ENCODE assay signal across 8 cellular contexts in the genomic region with DNA sequence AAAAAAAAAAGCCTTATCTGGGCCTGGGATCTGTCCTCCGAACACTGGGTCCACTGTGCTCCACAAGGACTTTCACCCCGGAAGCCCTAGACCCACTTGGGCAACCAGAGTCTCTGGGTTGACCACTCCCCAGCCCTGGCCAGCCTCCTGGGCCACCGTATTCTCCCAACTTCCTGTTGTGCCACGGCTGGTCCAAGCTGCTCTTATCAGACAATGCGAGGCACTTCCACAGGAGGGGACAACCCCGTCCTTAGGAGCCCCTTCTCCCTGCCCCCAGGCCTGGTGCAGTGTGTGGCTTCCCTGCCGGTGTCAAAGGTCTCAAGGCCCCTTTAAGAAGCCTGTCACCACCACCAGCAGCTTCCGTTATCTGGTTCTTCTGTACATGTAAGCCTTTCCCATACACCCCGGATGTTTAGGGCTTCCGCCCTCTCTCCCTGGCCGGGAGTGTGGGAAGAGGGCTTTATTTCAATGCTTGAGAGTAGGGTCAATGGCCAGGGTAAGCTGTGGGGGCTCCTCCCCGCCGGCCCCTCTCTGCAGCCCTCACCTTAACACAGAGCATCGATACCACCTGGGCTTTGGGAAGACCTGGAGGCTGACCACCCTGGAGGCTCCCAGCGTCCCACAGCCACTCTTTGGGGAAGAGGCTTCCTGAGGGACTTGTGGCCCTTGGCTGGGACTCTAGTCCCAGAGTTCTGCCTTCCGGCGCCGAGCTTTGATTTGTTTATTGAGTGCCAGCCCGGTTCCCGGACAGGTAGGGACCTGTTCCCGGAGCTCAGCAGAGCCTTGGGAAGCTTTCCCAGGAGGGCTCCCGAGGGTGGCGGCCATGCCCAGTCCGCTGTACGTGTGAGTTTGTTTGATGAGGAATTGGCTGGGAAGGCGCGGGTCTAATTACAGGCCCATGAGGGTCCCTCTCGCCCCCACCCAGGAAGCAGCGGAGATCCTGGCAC.
DNase-seq lines count a peak whose midpoint lies in the region; ATAC-seq lines count a peak whose summit lies in the region.

No MANE protein-coding gene starts in this region.

- ATAC-seq in activated CD4-positive, alpha-beta T cell treated with anti-CD3 and anti-CD28 coated beads for 36 hours = peak; percentile 17
- no peak for ATAC-seq in GM19397 (IDR thresholded peaks at IDR 0.05; ENCODE audit: unreplicated experiment)

- peak overlapping the region; percentile 55 for H3K27ac ChIP-seq in stomach smooth muscle (ENCODE audit: low read length)

- peak; percentile 73 for DNase-seq in activated CD4-positive, alpha-beta T cell treated with anti-CD3 and anti-CD28 coated beads for 36 hours
- DNase-seq in activated CD4-positive, alpha-beta T cell treated with anti-CD3 and anti-CD28 coated beads for 1 hour = no peak
- DNase-seq in activated CD4-positive, alpha-beta memory T cell treated with anti-CD3 and anti-CD28 coated beads, Interleukin-2, amount 10 ng/mL, durations not matched to agents 7 days and 5 days = peak; percentile 73
- DNase-seq in immature natural killer cell = peak; percentile 51 to 62 (median 59)
- no peak for DNase-seq in NCI-H2196 (lab: John Stamatoyannopoulos, UW; ENCODE audit: unreplicated experiment)
- DNase-seq in 8988T = no peak

- peak overlapping the region; percentile 96 for H3K4me3 Mint-ChIP-seq in activated CD4-positive, alpha-beta T cell treated with anti-CD3 and anti-CD28 coated beads for 36 hours
- peak overlapping the region; percentile 90 for H3K4me3 Mint-ChIP-seq in activated CD4-positive, alpha-beta memory T cell treated with anti-CD3 and anti-CD28 coated beads, Interleukin-2, amount 10 ng/mL, durations not matched to agents 7 days and 5 days
- H3K4me3 Mint-ChIP-seq in immature natural killer cell = peak overlapping the region; percentile 89 to 97 (median 96)

- H3K36me3 Mint-ChIP-seq in activated CD4-positive, alpha-beta T cell treated with anti-CD3 and anti-CD28 coated beads for 36 hours (ENCODE audit: low read depth) = peaks cover 72% of the 10 kb centered on the region
- peaks cover 85% of the 10 kb centered on the region for H3K36me3 Mint-ChIP-seq in activated CD4-positive, alpha-beta memory T cell treated with anti-CD3 and anti-CD28 coated beads, Interleukin-2, amount 10 ng/mL, durations not matched to agents 7 days and 5 days (ENCODE audit: low read depth)
- H3K36me3 Mint-ChIP-seq in immature natural killer cell = peaks cover 7% of the 10 kb centered on the region in 3 donors

- intact Hi-C loops in activated CD4-positive, alpha-beta T cell treated with anti-CD3 and anti-CD28 coated beads for 36 hours (cut with DNase I, micrococcal nuclease) = loop anchor here (1.0 to 10.0 kb wide), 7 partner anchors 8 to 1189 kb away; a partner anchor contains a TSS

- H3K9ac ChIP-seq in stomach smooth muscle (ENCODE audit: low read length in 2 of 2) = peak overlapping the region in 1 of 2 donors; percentile 32

- peaks cover 0 to 6% of the 10 kb centered on the region in 2 donors for H3K36me3 ChIP-seq in stomach smooth muscle (ENCODE audit: control insufficient read depth in 2 of 2, insufficient read depth in 2 of 2, low read length in 2 of 2)

- H3K27me3 Mint-ChIP-seq in activated CD4-positive, alpha-beta T cell treated with anti-CD3 and anti-CD28 coated beads for 36 hours = no peaks in the 10 kb centered on the region
- H3K27me3 Mint-ChIP-seq in activated CD4-positive, alpha-beta memory T cell treated with anti-CD3 and anti-CD28 coated beads, Interleukin-2, amount 10 ng/mL, durations not matched to agents 7 days and 5 days = no peaks in the 10 kb centered on the region
- peaks cover 5 to 22% (median 15%) of the 10 kb centered on the region in 3 donors for H3K27me3 Mint-ChIP-seq in immature natural killer cell (ENCODE audit: low read depth in 3 of 3)

- H3K9me3 ChIP-seq in stomach smooth muscle (ENCODE audit: control insufficient read depth in 2 of 2, low read length in 2 of 2) = no peaks in the 10 kb centered on the region

- peaks cover 90% of the 10 kb centered on the region for H3K4me1 ChIP-seq in stomach smooth muscle (ENCODE audit: control insufficient read depth, insufficient read depth, low read length)

- peak overlapping the region; percentile 98 for H3K27ac Mint-ChIP-seq in activated CD4-positive, alpha-beta T cell treated with anti-CD3 and anti-CD28 coated beads for 36 hours
- H3K27ac Mint-ChIP-seq in activated CD4-positive, alpha-beta memory T cell treated with anti-CD3 and anti-CD28 coated beads, Interleukin-2, amount 10 ng/mL, durations not matched to agents 7 days and 5 days = peak overlapping the region; percentile 99
- peak overlapping the region; percentile 93 to 99 (median 98) for H3K27ac Mint-ChIP-seq in immature natural killer cell

- H3K9me3 Mint-ChIP-seq in activated CD4-positive, alpha-beta T cell treated with anti-CD3 and anti-CD28 coated beads for 36 hours (ENCODE audit: low read depth) = no peaks in the 10 kb centered on the region
- no peaks in the 10 kb centered on the region for H3K9me3 Mint-ChIP-seq in activated CD4-positive, alpha-beta memory T cell treated with anti-CD3 and anti-CD28 coated beads, Interleukin-2, amount 10 ng/mL, durations not matched to agents 7 days and 5 days
- peaks cover 0 to 3% (median 0%) of the 10 kb centered on the region in 6 donors for H3K9me3 Mint-ChIP-seq in immature natural killer cell

- CTCF ChIA-PET in activated CD4-positive, alpha-beta T cell treated with anti-CD3 and anti-CD28 coated beads for 36 hours (lab: Charles Lee) = interaction anchor here (0.6 to 4.1 kb wide), 12 partner anchors 9 to 1186 kb away, joined by 3 to 27 read pairs (median 5); no protein-coding TSS in a partner anchor
- CTCF ChIA-PET in activated CD4-positive, alpha-beta memory T cell treated with anti-CD3 and anti-CD28 coated beads, Interleukin-2, amount 10 ng/mL, durations not matched to agents 7 days and 5 days (lab: Charles Lee) = interaction anchor here (1.0 to 4.9 kb wide), 11 partner anchors 9 to 123 kb away, joined by 3 to 26 read pairs (median 4); no protein-coding TSS in a partner anchor

- POLR2A ChIA-PET in activated CD4-positive, alpha-beta T cell treated with anti-CD3 and anti-CD28 coated beads for 36 hours (lab: Charles Lee) = interaction anchor here (0.6 to 1.8 kb wide), 6 partner anchors 9 to 504 kb away, joined by 3 to 10 read pairs (median 4); no protein-coding TSS in a partner anchor
- POLR2A ChIA-PET in activated CD4-positive, alpha-beta memory T cell treated with anti-CD3 and anti-CD28 coated beads, Interleukin-2, amount 10 ng/mL, durations not matched to agents 7 days and 5 days (lab: Charles Lee) = interaction anchor here (0.7 to 8.6 kb wide), 13 partner anchors 9 to 122 kb away, joined by 3 to 158 read pairs (median 8); no protein-coding TSS in a partner anchor

- H3K4me1 Mint-ChIP-seq in activated CD4-positive, alpha-beta T cell treated with anti-CD3 and anti-CD28 coated beads for 36 hours = peaks cover 33% of the 10 kb centered on the region
- peaks cover 74% of the 10 kb centered on the region for H3K4me1 Mint-ChIP-seq in activated CD4-positive, alpha-beta memory T cell treated with anti-CD3 and anti-CD28 coated beads, Interleukin-2, amount 10 ng/mL, durations not matched to agents 7 days and 5 days
- H3K4me1 Mint-ChIP-seq in immature natural killer cell = peaks cover 87 to 93% of the 10 kb centered on the region in 2 donors

- no peaks in the 10 kb centered on the region for H3K27me3 ChIP-seq in stomach smooth muscle (ENCODE audit: control insufficient read depth in 1 of 2, insufficient read depth in 2 of 2, low read length in 2 of 2)

- peak overlapping the region in 1 of 2 donors; percentile 40 for H3K4me3 ChIP-seq in stomach smooth muscle (ENCODE audit: low read length in 2 of 2)

Comparison
In these comparisons a context has a peak if more than half of its experiments do, and no peak if none do; other contexts are left out.
1. DNase-seq: peak in activated CD4-positive, alpha-beta T cell treated with anti-CD3 and anti-CD28 coated beads for 36 hours (single experiment), activated CD4-positive, alpha-beta memory T cell treated with anti-CD3 and anti-CD28 coated beads, Interleukin-2, amount 10 ng/mL, durations not matched to agents 7 days and 5 days (single experiment) and immature natural killer cell (3 of 3); none in activated CD4-positive, alpha-beta T cell treated with anti-CD3 and anti-CD28 coated beads for 1 hour (single experiment), NCI-H2196 (single experiment) and 8988T (single experiment).
2. Peak in every context shown above with its lines, with median percentiles within 50 percentile points of each other: H3K27ac Mint-ChIP-seq and H3K4me3 Mint-ChIP-seq.